8 cellular contexts compared by ENCODE assay signal in genomic region chr19:18224525-18225354, GRCh38. TPM values are rescaled to one million over a fixed set of nuclear protein-coding genes. Genes with fewer than 3 reads are reported as not detected.
A peak's percentile ranks its signal among the peaks of the same experiment; 100 is the strongest.
DNase-seq lines count a peak whose midpoint lies in the region; FAIRE-seq and TF ChIP-seq lines count a peak whose summit lies in the region.

No MANE protein-coding gene starts in this region.

- H3K9me3 Mint-ChIP-seq in neural crest cell = peaks cover 2% of the 10 kb centered on the region
- H3K9me3 Mint-ChIP-seq in stimulated activated naive CD8-positive, alpha-beta T cell treated with anti-CD3 and anti-CD28 coated beads, Interleukin-15, Interleukin-2, amounts not matched to agents 100 ng/mL and 50 ng/mL, for 24 hours = no peaks in the 10 kb centered on the region

- no peaks in the 10 kb centered on the region for H3K36me3 Mint-ChIP-seq in neural crest cell (ENCODE audit: low read depth)
- no peaks in the 10 kb centered on the region for H3K36me3 Mint-ChIP-seq in stimulated activated naive CD8-positive, alpha-beta T cell treated with anti-CD3 and anti-CD28 coated beads, Interleukin-15, Interleukin-2, amounts not matched to agents 100 ng/mL and 50 ng/mL, for 24 hours (ENCODE audit: low read depth)

- H3F3A ChIP-seq in DOHH2 (ENCODE audit: control insufficient read depth, insufficient read depth) = peaks cover 7% of the 10 kb centered on the region

- peak overlapping the region; percentile 91 for H3K4me3 Mint-ChIP-seq in neural crest cell
- peak overlapping the region; percentile 77 for H3K4me3 Mint-ChIP-seq in stimulated activated naive CD8-positive, alpha-beta T cell treated with anti-CD3 and anti-CD28 coated beads, Interleukin-15, Interleukin-2, amounts not matched to agents 100 ng/mL and 50 ng/mL, for 24 hours

- peak; percentile 98 for FAIRE-seq in frontal cortex (lab: Jason Lieb, UNC)

- no peaks in the 10 kb centered on the region for H3K9me3 ChIP-seq in DOHH2 (ENCODE audit: control insufficient read depth, insufficient read depth, low read length)
- H3K9me3 ChIP-seq in MG63 = no peaks in the 10 kb centered on the region

- H3K27ac ChIP-seq in DOHH2 (ENCODE audit: low read depth, low read length) = no peak overlapping the region

- H3K9me2 ChIP-seq in DOHH2 (replicated peaks; ENCODE audit: control insufficient read depth, low read length) = no peaks in the 10 kb centered on the region

- H3K79me2 ChIP-seq in DOHH2 (ENCODE audit: control insufficient read depth, low read length) = no peaks in the 10 kb centered on the region

- H3K4me2 ChIP-seq in DOHH2 (ENCODE audit: low read length) = peak overlapping the region; percentile 66

- peaks cover 47% of the 10 kb centered on the region for H3K27me3 ChIP-seq in DOHH2 (ENCODE audit: control insufficient read depth, low read length)
- peaks cover 30% of the 10 kb centered on the region for H3K27me3 ChIP-seq in H7 (ENCODE audit: control insufficient read depth, insufficient read depth, low read length)
- H3K27me3 ChIP-seq in MG63 = peaks cover under 1% of the 10 kb centered on the region

- TF ChIP-seq CTCF in DOHH2 (IDR thresholded peaks at IDR 0.05; ENCODE audit: low read depth, low read length, poor library complexity, severe bottlenecking) (no peak), neural crest cell (conservative IDR thresholded peaks at IDR 0.05) (no peak)

- H3K4me3 ChIP-seq in DOHH2 (ENCODE audit: low read length) (peak overlapping the region; percentile 72), H7 (ENCODE audit: insufficient read depth, low read depth, low read length) (peak overlapping the region; percentile 63), MG63 (peak overlapping the region; percentile 44)

- H3K27me3 Mint-ChIP-seq in neural crest cell (ENCODE audit: low read depth) = peaks cover 75% of the 10 kb centered on the region
- H3K27me3 Mint-ChIP-seq in stimulated activated naive CD8-positive, alpha-beta T cell treated with anti-CD3 and anti-CD28 coated beads, Interleukin-15, Interleukin-2, amounts not matched to agents 100 ng/mL and 50 ng/mL, for 24 hours = peaks cover 63% of the 10 kb centered on the region

- H3K36me3 ChIP-seq in DOHH2 (ENCODE audit: control insufficient read depth, low read length) (no peaks in the 10 kb centered on the region), H7 (replicated peaks; ENCODE audit: control insufficient read depth, insufficient read depth, low read length) (no peaks in the 10 kb centered on the region), MG63 (no peaks in the 10 kb centered on the region)

- H3K4me1 Mint-ChIP-seq in neural crest cell = peaks cover 8% of the 10 kb centered on the region
- H3K4me1 Mint-ChIP-seq in stimulated activated naive CD8-positive, alpha-beta T cell treated with anti-CD3 and anti-CD28 coated beads, Interleukin-15, Interleukin-2, amounts not matched to agents 100 ng/mL and 50 ng/mL, for 24 hours (ENCODE audit: low read depth) = peaks cover 26% of the 10 kb centered on the region

- peaks cover 4% of the 10 kb centered on the region; the same call in 1 of the 2 replicates for H4K20me1 ChIP-seq in DOHH2 (ENCODE audit: control insufficient read depth, insufficient read depth, low read depth, low read length)

- DNase-seq in H7 (peak; percentile 99), MG63 (peak; percentile 97), SIG-M5 treated with dmso at 0.1 percent for 504 hours (lab: John Stamatoyannopoulos, UW; ENCODE audit: unreplicated experiment) (peak; percentile 93), frontal cortex (ENCODE audit: low spot score in 2 of 2) (peak; percentile 99), neural crest cell (ENCODE audit: low read depth, low spot score) (peak; percentile 96)
- peak; percentile 66 to 78 (median 73) for DNase-seq in activated naive CD4-positive, alpha-beta T cell (lab: John Stamatoyannopoulos, UW)

- H3K4me1 ChIP-seq in DOHH2 (ENCODE audit: control insufficient read depth, low read length) = peaks cover 41% of the 10 kb centered on the region

- peak overlapping the region; percentile 92 for H3K27ac Mint-ChIP-seq in neural crest cell (ENCODE audit: unreplicated experiment)
- H3K27ac Mint-ChIP-seq in stimulated activated naive CD8-positive, alpha-beta T cell treated with anti-CD3 and anti-CD28 coated beads, Interleukin-15, Interleukin-2, amounts not matched to agents 100 ng/mL and 50 ng/mL, for 24 hours = peak overlapping the region; percentile 21

RNA-seq across cellular contexts. Expression of gene PDE4C, which starts 1.5 kb away (rescaled TPM):
- total RNA-seq in H7 (2014; rRNA removed; shearing (Covaris generic)) = 0.52 and 1.4 TPM in 2 replicates
- not detected in 2 replicates for total RNA-seq in MG63 (2014; rRNA removed; shearing (Covaris generic); ENCODE audit: low replicate concordance)
- total RNA-seq in frontal cortex (1.2 TPM), neural crest cell (0.09 and 0.25 TPM in 2 replicates)

RNA-seq across cellular contexts. Expression of gene RAB3A, which starts 20.9 kb away (rescaled TPM):
- total RNA-seq in H7 (2014; rRNA removed; shearing (Covaris generic)) = 6.1 and 8.6 TPM in 2 replicates
- total RNA-seq in MG63 (2014; rRNA removed; shearing (Covaris generic); ENCODE audit: low replicate concordance) = 0.99 TPM in 1 of 2 replicates, not detected in the other
- total RNA-seq in frontal cortex = 42.0 TPM
- 9.2 and 9.9 TPM in 2 replicates for total RNA-seq in neural crest cell

RNA-seq across cellular contexts. Expression of gene MPV17L2, which starts 31.7 kb away (rescaled TPM):
- 29.2 and 45.0 TPM in 2 replicates for total RNA-seq in H7 (2014; rRNA removed; shearing (Covaris generic))
- 8.2 and 29.5 TPM in 2 replicates for total RNA-seq in MG63 (2014; rRNA removed; shearing (Covaris generic); ENCODE audit: low replicate concordance)
- total RNA-seq in frontal cortex = 4.5 TPM
- 16.9 and 17.2 TPM in 2 replicates for total RNA-seq in neural crest cell

RNA-seq across cellular contexts. Expression of gene IQCN, which starts 49.5 kb away (rescaled TPM):
- total RNA-seq in H7 (2014; rRNA removed; shearing (Covaris generic)) = 0.55 and 0.76 TPM in 2 replicates
- 0.03 and 0.05 TPM in 2 replicates for total RNA-seq in MG63 (2014; rRNA removed; shearing (Covaris generic); ENCODE audit: low replicate concordance)
- 0.41 TPM for total RNA-seq in frontal cortex
- total RNA-seq in neural crest cell = 2.2 and 2.5 TPM in 2 replicates

RNA-seq across cellular contexts. Expression of gene IFI30, which starts 51.1 kb away (rescaled TPM):
- total RNA-seq in H7 (2014; rRNA removed; shearing (Covaris generic)) = 47.3 and 53.4 TPM in 2 replicates
- total RNA-seq in MG63 (2014; rRNA removed; shearing (Covaris generic); ENCODE audit: low replicate concordance) = 1.0 TPM in 1 of 2 replicates, not detected in the other
- total RNA-seq in frontal cortex (0.41 TPM), neural crest cell (not detected in 2 replicates)
